Comparison of ENCODE assay signal across 3 cellular contexts in the genomic region with DNA sequence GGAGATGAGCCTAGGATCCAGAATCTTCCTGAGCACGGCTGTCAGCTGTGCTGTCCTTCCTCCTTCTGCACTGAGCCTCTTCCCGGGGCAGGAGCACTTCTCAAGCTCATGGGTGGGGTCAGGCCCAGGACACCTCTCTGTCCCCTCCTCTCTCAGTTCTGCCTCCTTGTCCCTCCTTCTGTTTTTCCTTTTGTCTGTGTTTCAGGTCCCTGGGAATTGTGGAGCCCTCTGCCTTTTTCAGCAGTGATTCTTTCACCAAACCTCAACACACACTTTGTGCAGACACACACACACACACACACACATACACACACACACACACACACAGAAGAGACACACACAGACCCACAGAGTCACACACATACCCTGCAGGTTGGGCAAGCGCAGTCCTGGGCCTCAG. TPM values are rescaled to one million over a fixed set of nuclear protein-coding genes. Genes with fewer than 3 reads are reported as not detected.
"Had no signal": no experiment of that assay in that cellular context is flagged by ENCODE, and none has a peak within 500 bp of the region (broad histone marks: within the 10 kb centered on the region; RNA-seq: fewer than 3 reads in every experiment).

A gene (minus strand): TSS at position 101 of the 400 bp plus-strand sequence. CDS start 131 bp downstream, outside the sequence.

RNA-seq across cellular contexts. Expression of the gene that starts here (rescaled TPM):
- total RNA-seq: LHCN-M2, MCF 10A, NCI-H460 had no signal
